11 cellular contexts compared by ENCODE assay signal in the genomic region with DNA sequence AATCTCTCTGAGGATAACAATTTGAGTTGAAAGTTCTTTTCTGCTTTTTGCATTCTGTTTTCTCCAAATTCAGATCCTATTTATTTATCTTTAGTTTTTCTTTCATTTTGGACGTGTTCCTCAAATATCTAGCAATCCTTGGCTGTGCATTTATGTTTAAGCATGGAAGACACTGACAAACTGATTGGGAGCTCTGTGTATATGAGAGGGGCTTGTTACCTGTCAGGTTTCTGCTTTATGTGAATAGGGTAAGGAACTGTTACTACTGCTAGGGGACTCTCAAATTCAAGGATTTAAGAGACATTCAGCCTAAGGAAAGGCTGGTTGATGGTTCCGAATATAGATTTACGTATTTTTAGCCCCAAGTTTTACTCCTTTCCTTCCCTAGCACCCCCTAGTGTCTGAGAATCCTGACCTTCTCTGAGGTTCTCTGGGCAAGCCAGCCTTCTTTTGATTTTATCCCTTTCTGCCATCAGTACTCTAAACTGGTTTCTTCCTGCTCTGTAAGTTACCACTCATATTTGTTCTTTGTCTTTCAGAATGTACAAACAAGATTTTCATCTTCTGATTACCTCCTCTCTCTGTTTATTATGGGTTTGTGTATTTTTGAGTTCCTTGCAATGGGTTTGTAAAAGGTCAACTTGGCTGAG. TPM values are rescaled to one million over a fixed set of nuclear protein-coding genes. Genes with fewer than 3 reads are reported as not detected.
A peak's percentile ranks its signal among the peaks of the same experiment; 100 is the strongest.
DNase-seq lines count a peak whose midpoint lies in the region; ATAC-seq, FAIRE-seq and TF ChIP-seq lines count a peak whose summit lies in the region.
"Had no signal": no experiment of that assay in that cellular context is flagged by ENCODE, and none has a peak within 500 bp of the region (broad histone marks: within the 10 kb centered on the region; RNA-seq: fewer than 3 reads in every experiment).

No MANE protein-coding gene starts in this region.

- peak overlapping the region; percentile 1 for H3K4me2 ChIP-seq in Karpas-422 (ENCODE audit: low read depth, low read length, poor library complexity, severe bottlenecking)
- no peak overlapping the region for H3K4me2 ChIP-seq in GM12878 (ENCODE audit: control insufficient read depth, insufficient read depth)

- peak overlapping the region; percentile 56 for H3K27ac ChIP-seq in CD4-positive, CD25-positive, alpha-beta regulatory T cell (ENCODE audit: insufficient read depth, low read length, poor library complexity, severe bottlenecking)
- no peak overlapping the region for H3K27ac ChIP-seq in Karpas-422 (ENCODE audit: low read length)
- no peak overlapping the region for H3K27ac ChIP-seq in GM12878 (ENCODE audit: control insufficient read depth, insufficient read depth)

- no peak overlapping the region for H3K9ac ChIP-seq in Karpas-422 (ENCODE audit: low read length)
- H3K9ac ChIP-seq in GM12878 (ENCODE audit: control insufficient read depth, insufficient read depth, low read length), result no peak overlapping the region

- H3K9me3 ChIP-seq in CD4-positive, CD25-positive, alpha-beta regulatory T cell (ENCODE audit: control insufficient read depth in 2 of 2, low read length in 2 of 2), result no peaks in the 10 kb centered on the region
- no peaks in the 10 kb centered on the region for H3K9me3 ChIP-seq in Karpas-422 (ENCODE audit: low read length)
- peaks cover 5% of the 10 kb centered on the region; the same call in 2 of the 3 replicates for H3K9me3 ChIP-seq in GM12878 (replicated peaks; ENCODE audit: control insufficient read depth, insufficient read depth, low read length)

- ATAC-seq in CD4-positive, CD25-positive, alpha-beta regulatory T cell (ENCODE audit: low read depth in 2 of 2), result no peak
- ATAC-seq in GM12878 (no peak), natural killer cell (peak in 1 of 3 donors; percentile 25), HG03025 (IDR thresholded peaks at IDR 0.05; ENCODE audit: low FRiP score, unreplicated experiment) (no peak)
- ATAC-seq: left ventricle myocardium superior had no signal

- CTCF ChIA-PET in GM12878 (lab: Yijun Ruan, JAX), result interaction anchor here (0.8 to 1.7 kb wide), 4 partner anchors 8 to 308 kb away, joined by 3 to 8 read pairs (median 4); no protein-coding TSS in a partner anchor

- H2AFZ ChIP-seq in Karpas-422 (ENCODE audit: low read length), result no peak overlapping the region
- H2AFZ ChIP-seq in GM12878 (ENCODE audit: control insufficient read depth, low read depth, low read length), result no peak overlapping the region

- peaks cover 28% of the 10 kb centered on the region for H3K36me3 Mint-ChIP-seq in CD4-positive, CD25-positive, alpha-beta regulatory T cell
- no peaks in the 10 kb centered on the region for H3K36me3 Mint-ChIP-seq in natural killer cell

- no peaks in the 10 kb centered on the region for H3K9me2 ChIP-seq in Karpas-422 (replicated peaks; ENCODE audit: insufficient read depth, low read length)

- DNase-seq in CD4-positive, CD25-positive, alpha-beta regulatory T cell, result peak in 2 of 3 donors; percentile 24 to 53
- DNase-seq in Karpas-422, result no peak
- no peak for DNase-seq in GM12878 (ENCODE audit: low read depth, low spot score)
- no peak for DNase-seq in natural killer cell
- DNase-seq in DMS153 (lab: John Stamatoyannopoulos, UW), result no peak
- no peak for DNase-seq in NCI-H146 treated with DMSO at 0.1 percent for 48 hours (lab: John Stamatoyannopoulos, UW; ENCODE audit: unreplicated experiment)
- no peak for DNase-seq in A172 (ENCODE audit: low spot score)
- DNase-seq: activated effector memory CD4-positive, alpha-beta T cell treated with Interleukin-2 at 50 U/mL for 16 hours; left ventricle myocardium superior; NCI-H2029 had no signal

- no peak for TF ChIP-seq EP300 in GM12878 (IDR thresholded peaks at IDR 0.05; ENCODE audit: borderline replicate concordance in 1 of 2, control insufficient read depth in 1 of 2, low read depth in 2 of 2, low read length in 2 of 2)

- TF ChIP-seq CTCF in GM12878 (IDR thresholded peaks at IDR 0.05 in 2 of 3, conservative IDR thresholded peaks at IDR 0.05 in 1 of 3; ENCODE audit: control insufficient read depth in 2 of 3, extremely low read depth in 1 of 3, insufficient read depth in 1 of 3, low read depth in 3 of 3, low read length in 3 of 3) (0 out of 6 replicates have a peak, but pooled peaks of 2 of the 3 experiments have one; percentile 16 to 22), natural killer cell (IDR thresholded peaks at IDR 0.05) (peak; percentile 31)

- no peaks in the 10 kb centered on the region for H4K20me1 ChIP-seq in Karpas-422 (ENCODE audit: insufficient read depth, low read depth, low read length)
- H4K20me1 ChIP-seq in GM12878 (ENCODE audit: control insufficient read depth, insufficient read depth), result no peaks in the 10 kb centered on the region

- SMC1A ChIA-PET in GM12878 (lab: Charles Lee; ENCODE audit: uncharacterized antibody, unreplicated experiment), result no interaction called here

- peaks cover 0 to 2% (median 0%) of the 10 kb centered on the region in 7 donors for H3K9me3 Mint-ChIP-seq in CD4-positive, CD25-positive, alpha-beta regulatory T cell
- H3K9me3 Mint-ChIP-seq in natural killer cell, result no peaks in the 10 kb centered on the region

- intact Hi-C loops in GM12878 (cut with micrococcal nuclease; ENCODE audit: unreplicated experiment) (loop anchor here (1.0 kb wide), 1 partner anchor 184 kb away; no protein-coding TSS in a partner anchor), natural killer cell (cut with micrococcal nuclease) (no loop called here)

- TF ChIP-seq POLR2A in GM12878 (IDR thresholded peaks at IDR 0.05; ENCODE audit: low read depth, low read length), result no peak

- no peak for FAIRE-seq in GM12878 (lab: Jason Lieb, UNC)

- peak overlapping the region; percentile 68 to 90 (median 80) for H3K4me3 Mint-ChIP-seq in CD4-positive, CD25-positive, alpha-beta regulatory T cell
- H3K4me3 Mint-ChIP-seq in natural killer cell, result peak overlapping the region; percentile 88

- peak overlapping the region; percentile 84 for H3K4me3 ChIP-seq in CD4-positive, CD25-positive, alpha-beta regulatory T cell (ENCODE audit: low read depth, low read length)
- H3K4me3 ChIP-seq in Karpas-422 (ENCODE audit: low read length) (no peak overlapping the region), GM12878 (no peak overlapping the region)

- POLR2A ChIA-PET in GM12878 (lab: Charles Lee), result interaction anchor here (0.5 kb wide), 1 partner anchor 53 kb away, joined by 3 read pairs; no protein-coding TSS in a partner anchor

- H3K27ac Mint-ChIP-seq in CD4-positive, CD25-positive, alpha-beta regulatory T cell, result peak overlapping the region; percentile 86 to 93 (median 89)
- peak overlapping the region; percentile 73 to 85 for H3K27ac Mint-ChIP-seq in natural killer cell

- RAD21 ChIA-PET in GM12878 (lab: Charles Lee; ENCODE audit: unreplicated experiment), result no interaction called here

- no peaks in the 10 kb centered on the region for H3K27me3 ChIP-seq in CD4-positive, CD25-positive, alpha-beta regulatory T cell (ENCODE audit: control insufficient read depth, insufficient read depth, low read length)
- no peaks in the 10 kb centered on the region for H3K27me3 ChIP-seq in Karpas-422 (ENCODE audit: low read length)
- no peaks in the 10 kb centered on the region for H3K27me3 ChIP-seq in GM12878 (replicated peaks in 1 of 2; ENCODE audit: control insufficient read depth in 2 of 2, insufficient read depth in 2 of 2, low read length in 1 of 2)

- TF ChIP-seq RAD21 in GM12878 (IDR thresholded peaks at IDR 0.05; ENCODE audit: insufficient read depth, low read depth, low read length), result no peak

- in situ Hi-C loops in GM12878 (cut with MboI), result no loop called here

- H3K4me1 Mint-ChIP-seq in CD4-positive, CD25-positive, alpha-beta regulatory T cell, result peaks cover 44 to 67% (median 53%) of the 10 kb centered on the region in 4 donors
- peaks cover 28 to 46% of the 10 kb centered on the region in 2 donors for H3K4me1 Mint-ChIP-seq in natural killer cell

- H3K4me1 ChIP-seq in CD4-positive, CD25-positive, alpha-beta regulatory T cell (ENCODE audit: control insufficient read depth, insufficient read depth, low read length, poor library complexity, severe bottlenecking), result peaks cover 29% of the 10 kb centered on the region
- H3K4me1 ChIP-seq in Karpas-422 (ENCODE audit: low read length), result peaks cover 18% of the 10 kb centered on the region
- no peaks in the 10 kb centered on the region for H3K4me1 ChIP-seq in GM12878 (ENCODE audit: control insufficient read depth, insufficient read depth, low read length)

- H3K79me2 ChIP-seq in Karpas-422 (ENCODE audit: low read length) (peaks cover 95% of the 10 kb centered on the region), GM12878 (ENCODE audit: control insufficient read depth, insufficient read depth, low read length) (peaks cover 13% of the 10 kb centered on the region)

- H3K27me3 Mint-ChIP-seq in CD4-positive, CD25-positive, alpha-beta regulatory T cell, result no peaks in the 10 kb centered on the region
- no peaks in the 10 kb centered on the region for H3K27me3 Mint-ChIP-seq in natural killer cell (ENCODE audit: low read depth in 2 of 2)

- BruUV-seq in GM12878 (replicated peaks; lab: Mats Ljungman, UMichigan), result no TSS peak

- WGBS in GM12878 (ENCODE audit: insufficient coverage, insufficient replicate concordance, low lambda C conversion rate, missing lambda C conversion rate), result 96% methylated on average over 3 of the region's 3 CpGs

- peaks cover 19% of the 10 kb centered on the region for H3K36me3 ChIP-seq in CD4-positive, CD25-positive, alpha-beta regulatory T cell (ENCODE audit: control insufficient read depth, insufficient read depth, low read length)
- H3K36me3 ChIP-seq in Karpas-422 (ENCODE audit: insufficient read depth, low read length), result peaks cover 42% of the 10 kb centered on the region
- peaks cover 6 to 20% of the 10 kb centered on the region in 2 experiments for H3K36me3 ChIP-seq in GM12878 (ENCODE audit: control insufficient read depth in 2 of 2, insufficient read depth in 2 of 2, low read length in 1 of 2)

RNA-seq across cellular contexts. Expression of a gene that starts 30.5 kb away (rescaled TPM):
- 93.2 TPM for total RNA-seq in CD4-positive, CD25-positive, alpha-beta regulatory T cell
- 10 to 100 TPM; 10.5 to 12.6 (median 11.5) TPM for polyA plus RNA-seq in CD4-positive, CD25-positive, alpha-beta regulatory T cell
- total RNA-seq in Karpas-422 (2014; rRNA removed; shearing (Covaris generic); ENCODE audit: low replicate concordance), result 81.1 and 159 TPM in 2 replicates
- 427 and 431 TPM in 2 replicates for total RNA-seq in GM12878 (2013; cell fraction: nucleolus; rRNA removed)
- total RNA-seq in GM12878 (2014; rRNA removed) (18.8 and 22.2 TPM in 2 replicates), GM12878 (2014; rRNA removed; fragmentation: Illumina TruSeq; extraction: Trizol) (23.0 and 26.0 TPM in 2 replicates), GM12878 (2021) (45.1 and 47.0 TPM in 2 replicates), natural killer cell (100 to 1,000 TPM in 1 of 3 donors, 10 to 100 TPM in 2; 86.1 to 101 (median 93.3) TPM)
- 24.1 TPM for polyA plus RNA-seq in GM12878 (2011; ENCODE audit: low read depth)
- polyA plus RNA-seq in GM12878 (2011; rRNA removed) (14.2 and 17.9 TPM in 2 replicates), GM12878 (2014; fragmentation: Illumina TruSeq; extraction: Trizol) (48.2 and 51.6 TPM in 2 replicates), GM12878 (2014; fragmentation: Nextera tagmentation; extraction: Ambion mirVana) (10 to 100 TPM; 11.1 to 15.1 TPM), GM12878 (2014; rRNA removed) (16.2 and 17.9 TPM in 2 replicates), GM12878 (2016; fragmentation: Nextera tagmentation; extraction: Ambion mirVana) (10 to 100 TPM; 17.7 to 18.4 TPM)
- polyA plus RNA-seq in GM12878 (2011; cell fraction: cytosol; rRNA removed), result 5.5 and 9.5 TPM in 2 replicates
- polyA plus RNA-seq in GM12878 (2011; cell fraction: nucleus; rRNA removed), result 43.3 and 54.0 TPM in 2 replicates
- 26.9 and 30.8 TPM in 2 replicates for polyA plus RNA-seq in GM12878 (2012)
- 25.0 and 26.7 TPM in 2 replicates for polyA minus RNA-seq in GM12878 (2011; rRNA and poly(A)+ RNA removed)
- 10.7 and 12.3 TPM in 2 replicates for polyA minus RNA-seq in GM12878 (2011; cell fraction: cytosol; rRNA and poly(A)+ RNA removed)
- 41.1 and 68.7 TPM in 2 replicates for polyA minus RNA-seq in GM12878 (2011; cell fraction: nucleus; rRNA and poly(A)+ RNA removed)
- total RNA-seq in A172 (2014; rRNA removed; shearing (Covaris generic)), result 9.2 and 11.1 TPM in 2 replicates

Comparison
In these comparisons a context has a peak if more than half of its experiments do, and no peak if none do; other contexts are left out.
1. DNase-seq: peak in CD4-positive, CD25-positive, alpha-beta regulatory T cell (2 of 3); none in Karpas-422 (single experiment), GM12878 (single experiment), natural killer cell (single experiment), DMS153 (single experiment), NCI-H146 treated with DMSO at 0.1 percent for 48 hours (single experiment) and A172 (single experiment).